In the genomic region with DNA sequence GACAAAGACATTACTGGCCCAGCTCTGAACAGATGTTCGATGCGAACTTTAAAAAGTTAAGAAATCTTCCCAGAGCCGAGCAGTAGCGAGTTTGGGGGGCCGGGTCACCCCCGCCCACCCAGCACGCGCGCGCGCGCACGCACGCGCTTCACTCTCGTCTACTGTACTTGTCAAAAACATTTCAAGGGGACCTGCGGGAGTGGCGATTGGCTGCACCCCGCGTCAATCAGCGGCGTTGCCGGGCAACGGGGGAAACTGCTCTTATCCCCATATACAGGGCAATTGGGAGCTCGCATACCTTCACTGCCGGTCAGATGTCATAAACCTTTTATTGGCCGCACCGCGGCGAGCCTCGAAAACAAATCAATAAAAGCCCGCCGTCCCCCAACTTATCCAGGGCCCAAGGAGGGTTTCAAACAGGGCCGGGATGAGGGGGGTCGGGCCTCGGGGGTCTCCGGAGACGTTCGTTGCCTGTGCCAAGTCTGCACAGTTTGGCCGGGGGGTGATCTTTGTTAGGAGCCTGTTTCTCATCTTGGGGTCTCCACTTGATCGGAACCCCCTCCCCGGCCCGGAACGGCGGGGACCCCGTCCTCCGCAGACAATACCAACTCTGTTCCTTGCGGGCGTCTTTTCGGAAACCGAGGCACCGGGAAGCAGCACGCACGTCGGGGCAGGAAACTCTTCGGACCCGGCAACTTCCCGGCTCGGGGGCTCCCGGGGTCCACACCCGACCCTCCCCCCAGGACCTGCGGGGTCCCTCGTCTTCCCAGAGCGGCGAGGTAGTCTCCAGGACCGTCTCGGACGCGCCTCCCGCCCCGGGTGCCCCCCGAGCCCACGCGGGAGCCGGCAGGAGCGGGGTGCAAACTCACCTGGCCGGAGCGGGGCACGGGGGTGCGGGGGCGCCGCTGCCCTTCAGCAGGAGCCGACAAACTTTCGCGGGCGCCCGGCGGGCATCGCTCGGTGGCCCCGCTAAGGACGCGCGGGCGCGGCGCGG, we compare ENCODE assay signal across 8 cellular contexts. TPM values are rescaled to one million over a fixed set of nuclear protein-coding genes. Genes with fewer than 3 reads are reported as not detected.
A peak's percentile ranks its signal among the peaks of the same experiment; 100 is the strongest.
DNase-seq lines count a peak whose midpoint lies in the region; ATAC-seq and TF ChIP-seq lines count a peak whose summit lies in the region.

No MANE protein-coding gene starts in this region.

- peaks cover 26% of the 10 kb centered on the region for H4K20me1 ChIP-seq in BLaER1

- H3K27ac ChIP-seq in BLaER1: peak overlapping the region; percentile 94
- peak overlapping the region; percentile 91 to 93 for H3K27ac ChIP-seq in liver (ENCODE audit: low read depth in 1 of 2, low read length in 2 of 2)

- peaks cover 9% of the 10 kb centered on the region; the same call in 1 of the 2 replicates for H3K9me3 ChIP-seq in BLaER1
- H3K9me3 ChIP-seq in liver (ENCODE audit: control insufficient read depth in 4 of 4, low read length in 3 of 4): no peaks in the 10 kb centered on the region

- no peak for TF ChIP-seq RAD21 in liver (IDR thresholded peaks at IDR 0.05)

- H3K9ac ChIP-seq in BLaER1 (peak overlapping the region; percentile 91), liver (ENCODE audit: low read depth in 1 of 2, low read length in 2 of 2) (peak overlapping the region; percentile 87 to 88)

- peak overlapping the region; percentile 82 for H3K4me2 ChIP-seq in BLaER1

- no peak for TF ChIP-seq CTCF in liver (IDR thresholded peaks at IDR 0.05; ENCODE audit: low read depth, low read length, missing input control)

- DNase-seq in NCI-H748 (lab: John Stamatoyannopoulos, UW; ENCODE audit: unreplicated experiment) (peak; percentile 98), dermis microvascular lymphatic vessel endothelial cell (ENCODE audit: low read depth in 2 of 2) (peak; percentile 96 to 98)
- peak; percentile 99 to 100 for DNase-seq in activated CD4-positive, alpha-beta T cell treated with anti-CD3 and anti-CD28 coated beads, Interleukin-2, amount 50 U/mL, for 48 hours
- peak; percentile 100 for DNase-seq in stimulated activated CD4-positive, alpha-beta T cell treated with anti-CD3 and anti-CD28 coated beads, Interleukin-4, amount 100 ng/mL, for 1 hour

- under 1% methylated on average over 98 of the region's 98 CpGs for WGBS in liver

- ATAC-seq in GM19351 (IDR thresholded peaks at IDR 0.05; ENCODE audit: unreplicated experiment): peak; percentile 81
- ATAC-seq in HG03520 (IDR thresholded peaks at IDR 0.05; ENCODE audit: unreplicated experiment): peak; percentile 79

- peaks cover 39% of the 10 kb centered on the region for H3K36me3 ChIP-seq in BLaER1
- peaks cover 0 to 5% (median 1%) of the 10 kb centered on the region in 4 donors for H3K36me3 ChIP-seq in liver (ENCODE audit: control insufficient read depth in 4 of 4, insufficient read depth in 3 of 4, low read depth in 1 of 4, low read length in 3 of 4)

- H3K27me3 ChIP-seq in BLaER1 (no peaks in the 10 kb centered on the region), liver (ENCODE audit: control insufficient read depth in 4 of 4, insufficient read depth in 4 of 4, low read length in 3 of 4) (no peaks in the 10 kb centered on the region)

- H3K4me3 ChIP-seq in BLaER1 (peak overlapping the region; percentile 96), liver (ENCODE audit: low read depth in 1 of 3, low read length in 3 of 3) (peak overlapping the region; percentile 31 to 92 (median 70))

- peaks cover 45% of the 10 kb centered on the region for H3K4me1 ChIP-seq in BLaER1
- peaks cover 0 to 30% (median 16%) of the 10 kb centered on the region in 4 donors for H3K4me1 ChIP-seq in liver (ENCODE audit: control insufficient read depth in 4 of 4, insufficient read depth in 4 of 4, low read length in 3 of 4)

TF ChIP-seq in liver, 16 proteins besides CTCF, POLR2A, EP300 and RAD21:
- TF ChIP-seq SP1 (IDR thresholded peaks at IDR 0.05): no peak
- TF ChIP-seq FOXA2 (IDR thresholded peaks at IDR 0.05): no peak
- peak in 1 of 2 donors; percentile 9 for TF ChIP-seq GABPA (IDR thresholded peaks at IDR 0.05 in 1 of 2, conservative IDR thresholded peaks at IDR 0.05 in 1 of 2)
- TF ChIP-seq, protein P1, sequence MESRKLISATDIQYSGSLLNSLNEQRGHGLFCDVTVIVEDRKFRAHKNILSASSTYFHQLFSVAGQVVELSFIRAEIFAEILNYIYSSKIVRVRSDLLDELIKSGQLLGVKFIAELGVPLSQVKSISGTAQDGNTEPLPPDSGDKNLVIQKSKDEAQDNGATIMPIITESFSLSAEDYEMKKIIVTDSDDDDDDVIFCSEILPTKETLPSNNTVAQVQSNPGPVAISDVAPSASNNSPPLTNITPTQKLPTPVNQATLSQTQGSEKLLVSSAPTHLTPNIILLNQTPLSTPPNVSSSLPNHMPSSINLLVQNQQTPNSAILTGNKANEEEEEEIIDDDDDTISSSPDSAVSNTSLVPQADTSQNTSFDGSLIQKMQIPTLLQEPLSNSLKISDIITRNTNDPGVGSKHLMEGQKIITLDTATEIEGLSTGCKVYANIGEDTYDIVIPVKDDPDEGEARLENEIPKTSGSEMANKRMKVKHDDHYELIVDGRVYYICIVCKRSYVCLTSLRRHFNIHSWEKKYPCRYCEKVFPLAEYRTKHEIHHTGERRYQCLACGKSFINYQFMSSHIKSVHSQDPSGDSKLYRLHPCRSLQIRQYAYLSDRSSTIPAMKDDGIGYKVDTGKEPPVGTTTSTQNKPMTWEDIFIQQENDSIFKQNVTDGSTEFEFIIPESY (IDR thresholded peaks at IDR 0.05): no peak
- no peak for TF ChIP-seq HNF4G (IDR thresholded peaks at IDR 0.05)
- TF ChIP-seq, protein P2, sequence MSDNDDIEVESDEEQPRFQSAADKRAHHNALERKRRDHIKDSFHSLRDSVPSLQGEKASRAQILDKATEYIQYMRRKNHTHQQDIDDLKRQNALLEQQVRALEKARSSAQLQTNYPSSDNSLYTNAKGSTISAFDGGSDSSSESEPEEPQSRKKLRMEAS (IDR thresholded peaks at IDR 0.05): peak; percentile 6
- TF ChIP-seq TAF1 (conservative IDR thresholded peaks at IDR 0.05): peak; percentile 30

RNA-seq across cellular contexts. Expression of a gene that starts 0.7 kb away (rescaled TPM):
- 15.0 and 26.0 TPM in 2 replicates for total RNA-seq in dermis microvascular lymphatic vessel endothelial cell
- total RNA-seq in liver: 10 to 100 TPM; 37.7 to 44.8 TPM
- 10 to 100 TPM; 17.8 to 32.8 TPM for polyA plus RNA-seq in liver

Comparison
In these comparisons a context has a peak if more than half of its experiments do, and no peak if none do; other contexts are left out.
1. Peak in every context shown above with its lines: DNase-seq, ATAC-seq, H3K4me3 ChIP-seq and H3K27ac ChIP-seq.